In genomic region chr12:57839996-57840395, GRCh38 we compare ENCODE assay signal across 1 cellular context.
TF ChIP-seq lines count a peak whose summit lies in the region.

No MANE protein-coding gene starts in this region.

TF ChIP-seq in K562, 482 proteins besides CTCF, POLR2A, EP300 and RAD21:
- TF ChIP-seq MAFK (IDR thresholded peaks at IDR 0.05; ENCODE audit: low read length), result peak; percentile 55
- TF ChIP-seq ETS2 (tag; IDR thresholded peaks at IDR 0.05; ENCODE audit: borderline replicate concordance, poor library complexity, severe bottlenecking), result no peak
- TF ChIP-seq C11orf30 (IDR thresholded peaks at IDR 0.05; ENCODE audit: low read depth), result peak; percentile 76
- peak; percentile 71 for TF ChIP-seq ZNF316 (IDR thresholded peaks at IDR 0.05)
- TF ChIP-seq ZBTB8A (IDR thresholded peaks at IDR 0.05; ENCODE audit: partially characterized antibody), result no peak
- TF ChIP-seq MAFF (IDR thresholded peaks at IDR 0.05; ENCODE audit: low read length), result peak; percentile 47; the same call in 1 of the 2 replicates
- peak; percentile 52; the same call in 1 of the 2 replicates for TF ChIP-seq MAFG (tag; conservative IDR thresholded peaks at IDR 0.05)
- TF ChIP-seq DEAF1 (CRISPR knock-in tag; IDR thresholded peaks at IDR 0.05), result no peak
